ENCODE assay signal across 25 cellular contexts in the genomic region with DNA sequence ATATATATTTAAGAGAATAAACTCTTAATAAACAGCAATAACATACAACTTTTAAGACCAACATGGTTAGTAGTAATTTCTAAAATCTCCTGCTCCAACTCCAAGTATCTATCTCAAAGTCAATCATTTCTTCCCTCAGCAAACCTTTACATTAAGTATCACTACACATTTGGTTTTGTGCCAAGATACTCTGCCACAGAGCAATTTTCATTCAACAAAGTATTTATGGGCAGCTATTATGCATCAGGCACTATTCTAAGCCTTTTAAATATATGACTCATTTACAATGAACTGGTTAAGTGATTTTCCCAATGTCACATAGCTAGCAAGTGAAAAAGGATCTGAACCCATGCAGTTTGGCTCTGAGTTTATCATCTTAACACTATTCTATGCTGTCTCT.
A peak's percentile ranks its signal among the peaks of the same experiment; 100 is the strongest.
DNase-seq lines count a peak whose midpoint lies in the region; ATAC-seq lines count a peak whose summit lies in the region.
"Had no signal": no experiment of that assay in that cellular context is flagged by ENCODE, and none has a peak within 500 bp of the region (broad histone marks: within the 10 kb centered on the region; RNA-seq: fewer than 3 reads in every experiment).

No MANE protein-coding gene starts in this region.

- peak; percentile 18 for DNase-seq in DMS79 treated with DMSO at 0.1 percent for 48 hours (lab: John Stamatoyannopoulos, UW)
- no peak for DNase-seq in DMS79 (lab: John Stamatoyannopoulos, UW)
- peak; percentile 92 for DNase-seq in NCI-H1105 treated with DMSO at 0.1 percent for 48 hours (lab: John Stamatoyannopoulos, UW)
- DNase-seq in NCI-H510A treated with DMSO at 0.1 percent for 48 hours (lab: John Stamatoyannopoulos, UW), result peak; percentile 89
- no peak for DNase-seq in left colon
- no peak for DNase-seq in dermis blood vessel endothelial cell
- DNase-seq in Kasumi-1 (lab: John Stamatoyannopoulos, UW), result no peak
- DNase-seq: activated CD4-positive, alpha-beta T cell treated with anti-CD3 and anti-CD28 coated beads for 1 hour; activated CD8-positive, alpha-beta memory T cell treated with anti-CD3 and anti-CD28 coated beads for 24 hours; activated naive CD4-positive, alpha-beta T cell treated with anti-CD3 and anti-CD28 coated beads for 36 hours; activated T-cell treated with anti-CD3 and anti-CD28 coated beads, Interleukin-2, amount 50 U/mL, for 1 hour; CD4-positive, CD25-positive, alpha-beta regulatory T cell; DMS 273 treated with DMSO at 0.1 percent for 48 hours; effector memory CD4-positive, alpha-beta T cell; esophagus squamous epithelium; GF-D8; GOT3; hippocampal formation; islet precursor cell; KG1; natural killer cell; stimulated activated CD4-positive, alpha-beta T cell treated with anti-CD3 and anti-CD28 coated beads, Interleukin-2, amount 100 ng/mL, for 24 hours; T-helper 17 cell; trophoblast cell had no signal

- intact Hi-C loops in left colon (cut with DNase I, micrococcal nuclease), result no loop called here

- ATAC-seq in left colon (peak; percentile 35), GM21423 (IDR thresholded peaks at IDR 0.05; ENCODE audit: unreplicated experiment) (no peak)
- ATAC-seq: natural killer cell, T-helper 17 cell had no signal

Comparison
In these comparisons a context has a peak if more than half of its experiments do, and no peak if none do; other contexts are left out.
1. DNase-seq: peak in DMS79 treated with DMSO at 0.1 percent for 48 hours (single experiment), NCI-H1105 treated with DMSO at 0.1 percent for 48 hours (single experiment) and NCI-H510A treated with DMSO at 0.1 percent for 48 hours (single experiment); none in DMS79 (single experiment), left colon (0 of 2), dermis blood vessel endothelial cell (single experiment) and Kasumi-1 (0 of 2).